1 cellular context compared by ENCODE assay signal in the genomic region with DNA sequence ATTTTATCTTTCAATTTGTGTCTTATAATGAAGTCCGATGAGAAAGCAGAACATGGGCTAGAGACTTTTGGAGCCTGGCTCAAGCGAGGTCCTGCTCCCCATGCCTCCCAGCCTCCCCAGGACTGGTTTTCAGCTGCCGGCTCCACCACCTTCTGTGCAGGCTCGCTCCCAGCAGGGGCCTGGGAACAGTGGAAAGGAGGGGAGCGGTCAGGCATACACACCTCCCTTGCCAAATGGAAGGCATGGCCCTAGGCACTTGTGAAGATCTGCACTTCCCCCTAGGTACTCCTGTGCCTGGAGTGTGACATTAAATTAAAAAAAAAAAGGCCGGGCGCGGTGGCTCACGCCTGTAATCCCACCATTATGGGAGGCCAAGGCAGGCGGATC.
TF ChIP-seq lines count a peak whose summit lies in the region.

No MANE protein-coding gene starts in this region.

TF ChIP-seq in H1, 55 proteins besides CTCF, POLR2A, EP300 and RAD21:
- TF ChIP-seq FOSL1 (IDR thresholded peaks at IDR 0.05; ENCODE audit: insufficient read depth, low read depth, low read length), result no peak
- TF ChIP-seq TCF12 (IDR thresholded peaks at IDR 0.05; ENCODE audit: low read depth, low read length), result no peak
- TF ChIP-seq, protein P1, sequence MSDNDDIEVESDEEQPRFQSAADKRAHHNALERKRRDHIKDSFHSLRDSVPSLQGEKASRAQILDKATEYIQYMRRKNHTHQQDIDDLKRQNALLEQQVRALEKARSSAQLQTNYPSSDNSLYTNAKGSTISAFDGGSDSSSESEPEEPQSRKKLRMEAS (IDR thresholded peaks at IDR 0.05), result no peak
- TF ChIP-seq TAF1 (IDR thresholded peaks at IDR 0.05; ENCODE audit: low read depth, low read length), result no peak
- no peak for TF ChIP-seq TAF7 (optimal IDR thresholded peaks at IDR 0.05; ENCODE audit: borderline replicate concordance, low read depth, low read length)
- no peak for TF ChIP-seq NRF1 (IDR thresholded peaks at IDR 0.05; ENCODE audit: low read depth, low read length)
- no peak for TF ChIP-seq SP2 (IDR thresholded peaks at IDR 0.05; ENCODE audit: low read length)
- no peak for TF ChIP-seq EZH2 (IDR thresholded peaks at IDR 0.05; ENCODE audit: low read depth, low read length, severe bottlenecking)
- TF ChIP-seq BCL11A (IDR thresholded peaks at IDR 0.05; ENCODE audit: low read depth in 2 of 2, low read length in 2 of 2), result no peak
- no peak for TF ChIP-seq SIRT6 (IDR thresholded peaks at IDR 0.05; ENCODE audit: low read length)
